In genomic region chr1:26862781-26863676, GRCh38 we compare ENCODE assay signal across 1 cellular context.
A peak's percentile ranks its signal among the peaks of the same experiment; 100 is the strongest.
TF ChIP-seq lines count a peak whose summit lies in the region.

SFN (plus strand) TSS chr1:26863149; CDS start chr1:26863213, 64 bp downstream.

TF ChIP-seq in HepG2, 621 proteins besides CTCF, POLR2A, EP300 and RAD21 (continued from another document and continues in another):
- peak; percentile 41; the same call in 1 of the 2 replicates for TF ChIP-seq ARID4A (CRISPR knock-in tag; IDR thresholded peaks at IDR 0.05; ENCODE audit: borderline replicate concordance)
- TF ChIP-seq ZEB1 (IDR thresholded peaks at IDR 0.05; ENCODE audit: insufficient replicate concordance, low read depth), result peak; percentile 94
- peak; percentile 55; the same call in 1 of the 2 replicates for TF ChIP-seq ZNF792 (CRISPR knock-in tag; IDR thresholded peaks at IDR 0.05)
- no peak for TF ChIP-seq ZNF580 (CRISPR knock-in tag; IDR thresholded peaks at IDR 0.05; ENCODE audit: borderline replicate concordance, low read depth)
- 0 out of 2 replicates have a peak, but pooled peaks have one; percentile 27 for TF ChIP-seq ZNF276 (CRISPR knock-in tag; IDR thresholded peaks at IDR 0.05; ENCODE audit: low read depth)
- TF ChIP-seq ELF3 (CRISPR knock-in tag; IDR thresholded peaks at IDR 0.05), result 0 out of 2 replicates have a peak, but pooled peaks have one; percentile 19
- no peak for TF ChIP-seq MZF1 (CRISPR knock-in tag; IDR thresholded peaks at IDR 0.05; ENCODE audit: borderline replicate concordance)
- no peak for TF ChIP-seq PBX2 (CRISPR knock-in tag; IDR thresholded peaks at IDR 0.05)
- TF ChIP-seq ZNF20 (CRISPR knock-in tag; IDR thresholded peaks at IDR 0.05), result no peak
- 0 out of 2 replicates have a peak, but pooled peaks have one; percentile 50 for TF ChIP-seq ZNF510 (CRISPR knock-in tag; IDR thresholded peaks at IDR 0.05; ENCODE audit: low read depth)
- TF ChIP-seq HOXD1 (CRISPR knock-in tag; IDR thresholded peaks at IDR 0.05), result no peak
- no peak for TF ChIP-seq LCORL (IDR thresholded peaks at IDR 0.05)
- peak; percentile 33; the same call in 1 of the 2 replicates for TF ChIP-seq LCORL (CRISPR knock-in tag; IDR thresholded peaks at IDR 0.05)
- TF ChIP-seq NBN (conservative IDR thresholded peaks at IDR 0.05), result no peak
- TF ChIP-seq ZNF24 (IDR thresholded peaks at IDR 0.05), result no peak
- TF ChIP-seq ZBTB43 (CRISPR knock-in tag; conservative IDR thresholded peaks at IDR 0.05), result no peak
- TF ChIP-seq ZMYM2 (CRISPR knock-in tag; IDR thresholded peaks at IDR 0.05), result no peak
- TF ChIP-seq ATF6 (CRISPR knock-in tag; conservative IDR thresholded peaks at IDR 0.05), result no peak
- no peak for TF ChIP-seq CENPT (CRISPR knock-in tag; IDR thresholded peaks at IDR 0.05; ENCODE audit: low read depth)
- no peak for TF ChIP-seq BHLHE40 (IDR thresholded peaks at IDR 0.05; ENCODE audit: low read length)
- 0 out of 2 replicates have a peak, but pooled peaks have one; percentile 19 for TF ChIP-seq MAZ (IDR thresholded peaks at IDR 0.05; ENCODE audit: borderline replicate concordance, low read depth, low read length)
- no peak for TF ChIP-seq MAZ (CRISPR knock-in tag; IDR thresholded peaks at IDR 0.05; ENCODE audit: low read depth)
- TF ChIP-seq HMG20A (CRISPR knock-in tag; IDR thresholded peaks at IDR 0.05; ENCODE audit: borderline replicate concordance), result no peak
- TF ChIP-seq ZNF788 (CRISPR knock-in tag; IDR thresholded peaks at IDR 0.05; ENCODE audit: borderline replicate concordance), result peak; percentile 33; the same call in 1 of the 2 replicates
- no peak for TF ChIP-seq TEAD2 (CRISPR knock-in tag; IDR thresholded peaks at IDR 0.05)
- peak; percentile 41; the same call in 1 of the 2 replicates for TF ChIP-seq THAP11 (CRISPR knock-in tag; IDR thresholded peaks at IDR 0.05)
- TF ChIP-seq ZNF251 (CRISPR knock-in tag; IDR thresholded peaks at IDR 0.05), result no peak
- no peak for TF ChIP-seq ZNF264 (CRISPR knock-in tag; IDR thresholded peaks at IDR 0.05)
- no peak for TF ChIP-seq ZNF430 (CRISPR knock-in tag; IDR thresholded peaks at IDR 0.05)
- TF ChIP-seq ISL2 (CRISPR knock-in tag; IDR thresholded peaks at IDR 0.05), result no peak
- no peak for TF ChIP-seq ZSCAN31 (CRISPR knock-in tag; IDR thresholded peaks at IDR 0.05; ENCODE audit: low read depth)
- peak; percentile 52; the same call in 1 of the 2 replicates for TF ChIP-seq PATZ1 (CRISPR knock-in tag; IDR thresholded peaks at IDR 0.05)
- TF ChIP-seq FOXJ3 (CRISPR knock-in tag; IDR thresholded peaks at IDR 0.05; ENCODE audit: borderline replicate concordance), result no peak
- no peak for TF ChIP-seq IKZF4 (CRISPR knock-in tag; IDR thresholded peaks at IDR 0.05; ENCODE audit: borderline replicate concordance, low read depth, not compliant biosample characterization)
- no peak for TF ChIP-seq ZSCAN5A (CRISPR knock-in tag; IDR thresholded peaks at IDR 0.05; ENCODE audit: borderline replicate concordance)
- TF ChIP-seq ZNF556 (CRISPR knock-in tag; IDR thresholded peaks at IDR 0.05; ENCODE audit: borderline replicate concordance), result 0 out of 2 replicates have a peak, but pooled peaks have one; percentile 47
